In the genomic region with DNA sequence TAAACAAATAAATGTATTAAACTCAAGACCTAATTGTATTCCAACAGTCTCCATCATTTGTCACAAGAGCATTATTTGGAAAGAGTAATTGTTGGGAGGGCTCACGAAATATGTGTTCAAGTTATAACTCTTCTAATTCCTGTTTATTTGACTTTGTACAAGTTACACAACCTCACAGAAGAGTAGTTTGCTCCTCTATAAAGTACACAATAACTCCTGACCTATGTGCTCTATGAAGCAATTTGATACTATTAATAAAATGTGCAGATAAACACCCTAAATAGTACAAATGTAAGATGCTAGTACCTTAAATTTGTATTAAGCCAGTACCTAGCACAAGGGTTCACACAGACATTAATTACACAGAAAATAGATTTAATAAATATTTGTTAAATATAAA, we compare ENCODE assay signal across 31 cellular contexts.
"Had no signal": no experiment of that assay in that cellular context is flagged by ENCODE, and none has a peak within 500 bp of the region (broad histone marks: within the 10 kb centered on the region; RNA-seq: fewer than 3 reads in every experiment).

No MANE protein-coding gene starts in this region.

- H3K36me3 ChIP-seq: brain microvascular endothelial cell, WERI-Rb-1 had no signal

- H3K27me3 ChIP-seq: brain microvascular endothelial cell had no signal

- DNase-seq: activated B cell treated with CpG ODN at 0.5 μM for 24 hours; activated CD4-positive, alpha-beta T cell treated with anti-CD3 and anti-CD28 coated beads for 48 hours; activated CD4-positive, alpha-beta T cell treated with anti-CD3 and anti-CD28 coated beads, Interleukin-2, amount 50 U/mL, for 1 hour; activated CD4-positive, alpha-beta T cell treated with anti-CD3 and anti-CD28 coated beads, Interleukin-2, amount 50 U/mL, for 48 hours; activated CD8-positive, alpha-beta memory T cell treated with anti-CD3 and anti-CD28 coated beads for 24 hours; activated CD8-positive, alpha-beta T cell treated with anti-CD3 and anti-CD28 coated beads for 36 hours; activated effector memory CD4-positive, alpha-beta T cell treated with Interleukin-2 at 50 U/mL for 16 hours; activated gamma-delta T cell treated with Interleukin-2 at 50 U/mL for 16 hours; activated naive CD4-positive, alpha-beta T cell treated with anti-CD3 and anti-CD28 coated beads, Interleukin-2, amount 50 U/mL, for 16 hours; activated naive CD4-positive, alpha-beta T cell treated with Interleukin-2 at 50 U/mL for 16 hours; activated T-cell treated with anti-CD3 and anti-CD28 coated beads, Interleukin-2, amount 50 U/mL, for 4 hours; amniotic stem cell; anterior cingulate cortex; brain microvascular endothelial cell; caudate nucleus; cortex of kidney; dermis blood vessel endothelial cell; effector CD4-positive, alpha-beta T cell; foreskin fibroblast; head of caudate nucleus; T-helper 1 cell; T-helper 17 cell; T1000; WERI-Rb-1 had no signal

- FAIRE-seq: astrocyte, bronchial epithelial cell, colon, frontal cortex had no signal

- H3K27ac ChIP-seq: brain microvascular endothelial cell, WERI-Rb-1 had no signal

- ATAC-seq: activated CD4-positive, CD25-positive, alpha-beta regulatory T cell treated with anti-CD3 and anti-CD28 coated beads, Interleukin-2, amount 50 U/mL, for 24 hours; activated CD8-positive, alpha-beta T cell treated with anti-CD3 and anti-CD28 coated beads for 36 hours; activated T-cell treated with anti-CD3 and anti-CD28 coated beads, Interleukin-2, amount 50 U/mL, for 4 hours; activated T-helper 17 cell treated with anti-CD3 and anti-CD28 coated beads, Interleukin-2, amount 50 U/mL, for 72 hours; esophagus mucosa; T-helper 17 cell had no signal
